ENCODE assay signal across 1 cellular context in genomic region chr4:128566688-128567087, GRCh38.
TF ChIP-seq lines count a peak whose summit lies in the region.

No MANE protein-coding gene starts in this region.

TF ChIP-seq in GM23338, 12 proteins besides CTCF, POLR2A, EP300 and RAD21 (continued from another document):
- TF ChIP-seq ZNF462 (CRISPR knock-in tag; IDR thresholded peaks at IDR 0.05) = no peak
